ENCODE assay signal across 27 cellular contexts in genomic region chr6:39073471-39074355, GRCh38. TPM values are rescaled to one million over a fixed set of nuclear protein-coding genes. Genes with fewer than 3 reads are reported as not detected.
DNase-seq lines count a peak whose midpoint lies in the region; ATAC-seq and TF ChIP-seq lines count a peak whose summit lies in the region.
"Had no signal": no experiment of that assay in that cellular context is flagged by ENCODE, and none has a peak within 500 bp of the region (broad histone marks: within the 10 kb centered on the region; RNA-seq: fewer than 3 reads in every experiment).

No MANE protein-coding gene starts in this region.

- H3K4me3 Mint-ChIP-seq in activated T-cell treated with anti-CD3 and anti-CD28 coated beads, Interleukin-2, amount 50 U/mL, for 24 hours: no peak overlapping the region
- no peak overlapping the region for H3K4me3 Mint-ChIP-seq in stimulated activated naive CD8-positive, alpha-beta T cell treated with anti-CD3 and anti-CD28 coated beads, Interleukin-15, amount 100 ng/mL, for 72 hours
- H3K4me3 Mint-ChIP-seq in GM23338: no peak overlapping the region

- H3K4me3 ChIP-seq in WERI-Rb-1 (ENCODE audit: low read depth, low read length): no peak overlapping the region
- H3K4me3 ChIP-seq in GM23338: no peak overlapping the region
- H3K4me3 ChIP-seq: PC-9, SJCRH30 had no signal

- H3K4me2 ChIP-seq in GM23338: no peak overlapping the region
- H3K4me2 ChIP-seq: PC-9 had no signal

- H4K20me1 ChIP-seq in GM23338 (replicated peaks; ENCODE audit: insufficient read depth): no peaks in the 10 kb centered on the region

- H3F3A ChIP-seq in GM23338 (replicated peaks; ENCODE audit: low read depth): no peaks in the 10 kb centered on the region

- no peak overlapping the region for H3K27ac Mint-ChIP-seq in activated T-cell treated with anti-CD3 and anti-CD28 coated beads, Interleukin-2, amount 50 U/mL, for 24 hours
- H3K27ac Mint-ChIP-seq in stimulated activated naive CD8-positive, alpha-beta T cell treated with anti-CD3 and anti-CD28 coated beads, Interleukin-15, amount 100 ng/mL, for 72 hours: peak overlapping the region in 1 of 2 donors; percentile 85
- H3K27ac Mint-ChIP-seq in GM23338: no peak overlapping the region
- H3K27ac Mint-ChIP-seq: CD8-positive, alpha-beta memory T cell had no signal

- no peaks in the 10 kb centered on the region for H3K9me3 Mint-ChIP-seq in activated T-cell treated with anti-CD3 and anti-CD28 coated beads, Interleukin-2, amount 50 U/mL, for 24 hours
- H3K9me3 Mint-ChIP-seq in stimulated activated naive CD8-positive, alpha-beta T cell treated with anti-CD3 and anti-CD28 coated beads, Interleukin-15, amount 100 ng/mL, for 72 hours: no peaks in the 10 kb centered on the region
- no peaks in the 10 kb centered on the region for H3K9me3 Mint-ChIP-seq in GM23338
- H3K9me3 Mint-ChIP-seq: CD8-positive, alpha-beta memory T cell had no signal

- peaks cover 7% of the 10 kb centered on the region for H3K4me1 ChIP-seq in GM23338 (ENCODE audit: insufficient read depth)
- H3K4me1 ChIP-seq: SJCRH30 had no signal

- no peaks in the 10 kb centered on the region for H3K27me3 Mint-ChIP-seq in activated T-cell treated with anti-CD3 and anti-CD28 coated beads, Interleukin-2, amount 50 U/mL, for 24 hours
- H3K27me3 Mint-ChIP-seq in stimulated activated naive CD8-positive, alpha-beta T cell treated with anti-CD3 and anti-CD28 coated beads, Interleukin-15, amount 100 ng/mL, for 72 hours: peaks cover 13% of the 10 kb centered on the region
- peaks cover 17% of the 10 kb centered on the region for H3K27me3 Mint-ChIP-seq in GM23338 (ENCODE audit: insufficient read depth, low read depth, poor library complexity)

- H3K27ac ChIP-seq in WERI-Rb-1: no peak overlapping the region
- no peak overlapping the region for H3K27ac ChIP-seq in GM23338 (ENCODE audit: low read depth)
- H3K27ac ChIP-seq: PC-9, RWPE1, SJCRH30 had no signal

- TF ChIP-seq CTCF in WERI-Rb-1 (IDR thresholded peaks at IDR 0.05; ENCODE audit: low read depth, low read length) (no peak), GM23338 (conservative IDR thresholded peaks at IDR 0.05; ENCODE audit: low read depth in 2 of 2) (no peak)

- peak; percentile 14 for ATAC-seq in stimulated activated naive CD8-positive, alpha-beta T cell treated with anti-CD3 and anti-CD28 coated beads, Interleukin-15, amount 100 ng/mL, for 72 hours
- no peak for ATAC-seq in GM23338
- ATAC-seq: HepG2 had no signal

- H3K4me1 Mint-ChIP-seq in activated T-cell treated with anti-CD3 and anti-CD28 coated beads, Interleukin-2, amount 50 U/mL, for 24 hours (ENCODE audit: low read depth): no peaks in the 10 kb centered on the region
- H3K4me1 Mint-ChIP-seq in stimulated activated naive CD8-positive, alpha-beta T cell treated with anti-CD3 and anti-CD28 coated beads, Interleukin-15, amount 100 ng/mL, for 72 hours: peaks cover 27% of the 10 kb centered on the region
- peaks cover 15% of the 10 kb centered on the region for H3K4me1 Mint-ChIP-seq in GM23338
- H3K4me1 Mint-ChIP-seq: CD8-positive, alpha-beta memory T cell had no signal

- H3K9me2 ChIP-seq in GM23338 (ENCODE audit: insufficient read depth): no peaks in the 10 kb centered on the region

- H3K36me3 ChIP-seq in WERI-Rb-1 (no peaks in the 10 kb centered on the region), GM23338 (ENCODE audit: insufficient read depth) (no peaks in the 10 kb centered on the region; the same call in 1 of the 2 replicates)
- H3K36me3 ChIP-seq: SJCRH30 had no signal

- H3K9me3 ChIP-seq in WERI-Rb-1 (ENCODE audit: severe bottlenecking): peaks cover 5% of the 10 kb centered on the region
- H3K9me3 ChIP-seq: SJCRH30 had no signal

- H3K27me3 ChIP-seq in WERI-Rb-1 (ENCODE audit: insufficient read depth, low read depth, severe bottlenecking) (no peaks in the 10 kb centered on the region), GM23338 (ENCODE audit: insufficient read depth) (no peaks in the 10 kb centered on the region)

- H3K79me2 ChIP-seq in GM23338 (replicated peaks; ENCODE audit: insufficient read depth): no peaks in the 10 kb centered on the region

- H3K36me3 Mint-ChIP-seq in activated T-cell treated with anti-CD3 and anti-CD28 coated beads, Interleukin-2, amount 50 U/mL, for 24 hours (ENCODE audit: low read depth): no peaks in the 10 kb centered on the region
- peaks cover 2% of the 10 kb centered on the region; the same call in 2 of the 3 replicates for H3K36me3 Mint-ChIP-seq in GM23338 (ENCODE audit: low read depth)
- H3K36me3 Mint-ChIP-seq: CD8-positive, alpha-beta memory T cell had no signal

- DNase-seq in activated T-cell treated with anti-CD3 and anti-CD28 coated beads, Interleukin-2, amount 50 U/mL, for 24 hours: peak; percentile 24
- no peak for DNase-seq in activated T-cell treated with anti-CD3 and anti-CD28 coated beads, Interleukin-2, amount 50 U/mL, for 1 hour
- DNase-seq in WERI-Rb-1 (peak; percentile 8), islet precursor cell (peak; percentile 44), GM23338 (ENCODE audit: low spot score) (no peak), NCI-H69 (lab: John Stamatoyannopoulos, UW) (no peak), AG08396 (ENCODE audit: low spot score) (no peak)
- peak in 1 of 2 donors; percentile 6 for DNase-seq in stimulated activated naive CD8-positive, alpha-beta T cell treated with anti-CD3 and anti-CD28 coated beads, Interleukin-15, amount 100 ng/mL, for 72 hours
- DNase-seq: 8988T; AML-193; C1 segment of cervical spinal cord; CD8-positive, alpha-beta memory T cell; EL; GF-D8; HCEC 1CT; KG1; NCI-H1092; NCI-H1436; NCI-H187 treated with DMSO at 0.1 percent for 48 hours; NCI-H2107; NCI-H748 treated with DMSO at 0.1 percent for 48 hours; PC-9; SJCRH30 had no signal

- H2AFZ ChIP-seq in GM23338: no peak overlapping the region
- H2AFZ ChIP-seq: PC-9 had no signal

TF ChIP-seq in GM23338, 12 proteins besides CTCF, POLR2A, EP300 and RAD21:
- TF ChIP-seq NANOG (IDR thresholded peaks at IDR 0.05; ENCODE audit: borderline replicate concordance) (no peak), EZH2phosphoT487 (IDR thresholded peaks at IDR 0.05; ENCODE audit: unreplicated experiment) (no peak), POLR2AphosphoS5 (IDR thresholded peaks at IDR 0.05; ENCODE audit: low read depth) (no peak), STAT1 (IDR thresholded peaks at IDR 0.05; ENCODE audit: unreplicated experiment) (no peak), CREB1 (CRISPR knock-in tag; IDR thresholded peaks at IDR 0.05; ENCODE audit: low read depth) (no peak), ZNF114 (CRISPR knock-in tag; IDR thresholded peaks at IDR 0.05) (no peak), EZH2 (IDR thresholded peaks at IDR 0.05; ENCODE audit: low read depth, unreplicated experiment) (no peak), ZNF331 (CRISPR knock-in tag; IDR thresholded peaks at IDR 0.05; ENCODE audit: low read depth) (no peak), REST (IDR thresholded peaks at IDR 0.05; ENCODE audit: unreplicated experiment) (no peak), JUNB (IDR thresholded peaks at IDR 0.05; ENCODE audit: unreplicated experiment) (no peak)
- TF ChIP-seq, protein P1, sequence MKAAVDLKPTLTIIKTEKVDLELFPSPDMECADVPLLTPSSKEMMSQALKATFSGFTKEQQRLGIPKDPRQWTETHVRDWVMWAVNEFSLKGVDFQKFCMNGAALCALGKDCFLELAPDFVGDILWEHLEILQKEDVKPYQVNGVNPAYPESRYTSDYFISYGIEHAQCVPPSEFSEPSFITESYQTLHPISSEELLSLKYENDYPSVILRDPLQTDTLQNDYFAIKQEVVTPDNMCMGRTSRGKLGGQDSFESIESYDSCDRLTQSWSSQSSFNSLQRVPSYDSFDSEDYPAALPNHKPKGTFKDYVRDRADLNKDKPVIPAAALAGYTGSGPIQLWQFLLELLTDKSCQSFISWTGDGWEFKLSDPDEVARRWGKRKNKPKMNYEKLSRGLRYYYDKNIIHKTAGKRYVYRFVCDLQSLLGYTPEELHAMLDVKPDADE (IDR thresholded peaks at IDR 0.05): no peak

RNA-seq across cellular contexts. Expression of gene GLP1R, which starts 25.1 kb away (rescaled TPM):
- 3.6 and 3.7 TPM in 2 replicates for total RNA-seq in GM23338 (2014; rRNA removed; shearing (Covaris generic))
- polyA plus RNA-seq in GM23338 (2016; fragmentation: Nextera tagmentation; extraction: Ambion mirVana): 0.38 and 0.42 TPM in 2 replicates
- total RNA-seq: CD8-positive, alpha-beta memory T cell; HepG2; HT-29; NCI-H460; PC-9; SJCRH30 had no signal
- polyA plus RNA-seq: CD8-positive, alpha-beta memory T cell; HepG2 had no signal

RNA-seq across cellular contexts. Expression of gene SAYSD1, which starts 41.3 kb away (rescaled TPM):
- 9.5 and 10.0 TPM in 2 replicates for total RNA-seq in GM23338 (2014; rRNA removed; shearing (Covaris generic))
- 8.2 and 9.2 TPM in 2 replicates for polyA plus RNA-seq in GM23338 (2016; fragmentation: Nextera tagmentation; extraction: Ambion mirVana)

Comparison
In these comparisons a context has a peak if more than half of its experiments do, and no peak if none do; other contexts are left out.
1. DNase-seq: peak in activated T-cell treated with anti-CD3 and anti-CD28 coated beads, Interleukin-2, amount 50 U/mL, for 24 hours (single experiment), WERI-Rb-1 (single experiment) and islet precursor cell (single experiment); none in activated T-cell treated with anti-CD3 and anti-CD28 coated beads, Interleukin-2, amount 50 U/mL, for 1 hour (single experiment), GM23338 (single experiment), NCI-H69 (single experiment) and AG08396 (single experiment).